Comparison of ENCODE assay signal across 16 cellular contexts in the genomic region with DNA sequence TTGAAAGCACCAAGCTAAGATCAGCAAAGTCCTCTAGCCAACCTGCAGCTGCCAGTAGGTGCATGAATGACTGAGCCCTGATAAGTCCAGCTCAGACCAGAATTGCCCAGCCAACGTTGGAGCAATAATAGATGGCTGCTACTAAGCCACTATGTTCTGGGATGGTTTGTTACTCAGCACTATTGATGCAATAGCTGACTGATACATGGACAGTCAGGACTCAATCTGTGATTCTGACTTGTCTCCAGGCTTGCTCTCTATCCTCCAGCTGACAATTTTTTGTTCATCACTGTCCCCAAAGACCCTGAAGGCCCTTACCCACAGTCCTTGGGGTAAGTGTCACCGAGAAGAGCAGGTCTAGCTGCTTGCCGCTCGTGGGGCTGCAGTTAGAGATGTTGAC. TPM values are rescaled to one million over a fixed set of nuclear protein-coding genes. Genes with fewer than 3 reads are reported as not detected.
DNase-seq lines count a peak whose midpoint lies in the region; FAIRE-seq and TF ChIP-seq lines count a peak whose summit lies in the region.
"Had no signal": no experiment of that assay in that cellular context is flagged by ENCODE, and none has a peak within 500 bp of the region (broad histone marks: within the 10 kb centered on the region; RNA-seq: fewer than 3 reads in every experiment).

No MANE protein-coding gene starts in this region.

- peaks cover 52% of the 10 kb centered on the region for H3K4me1 Mint-ChIP-seq in HFFc6 (ENCODE audit: low read depth)
- H3K4me1 Mint-ChIP-seq in CD8-positive, alpha-beta memory T cell, result no peaks in the 10 kb centered on the region
- peaks cover 10% of the 10 kb centered on the region for H3K4me1 Mint-ChIP-seq in activated T-helper 1 cell treated with anti-CD3 and anti-CD28 coated beads, Interleukin-12 subunit alpha, Interleukin-12 subunit beta, Interleukin-2, Interleukin-4 antibody, amounts not matched to agents 30 ng/mL and 10 ng/mL and 1 ng/mL, durations not matched to agents 14 hours and 24 hours and 36 hours (ENCODE audit: low read depth)

- H3K4me1 ChIP-seq in PC-9 (replicated peaks; ENCODE audit: insufficient read depth) (peaks cover 40% of the 10 kb centered on the region), uterus (peaks cover 3 to 6% of the 10 kb centered on the region in 2 donors)
- H3K4me1 ChIP-seq in CD8-positive, alpha-beta memory T cell (ENCODE audit: insufficient read depth, low read length), result no peaks in the 10 kb centered on the region
- H3K4me1 ChIP-seq: BE2C had no signal

- POLR2A ChIA-PET in PC-9 (lab: Charles Lee; ENCODE audit: unreplicated experiment), result interaction anchor here (0.6 kb wide), 1 partner anchor 816 kb away, joined by 4 read pairs; no protein-coding TSS in a partner anchor
- POLR2A ChIA-PET in CD8-positive, alpha-beta memory T cell (lab: Charles Lee), result no interaction called here

- BruUV-seq in PC-9 (replicated peaks; lab: Mats Ljungman, UMichigan), result no TSS peak

- no peak for TF ChIP-seq CTCF in HFFc6 (IDR thresholded peaks at IDR 0.05)
- TF ChIP-seq CTCF in PC-9 (conservative IDR thresholded peaks at IDR 0.05), result no peak
- TF ChIP-seq CTCF in bronchial epithelial cell (IDR thresholded peaks at IDR 0.05; ENCODE audit: insufficient read depth, low read length, severe bottlenecking), result no peak
- no peak for TF ChIP-seq CTCF in uterus (IDR thresholded peaks at IDR 0.05)

- CTCF ChIA-PET in PC-9 (lab: Charles Lee), result interaction anchor here (0.6 to 2.4 kb wide), 2 partner anchors 35 to 50 kb away, joined by 3 to 16 read pairs; no protein-coding TSS in a partner anchor
- CTCF ChIA-PET in CD8-positive, alpha-beta memory T cell (lab: Charles Lee), result no interaction called here

- no peak overlapping the region for H3K4me2 ChIP-seq in PC-9
- H3K4me2 ChIP-seq: A549 had no signal

- TF ChIP-seq POLR2A in uterus (IDR thresholded peaks at IDR 0.05), result no peak

- peak overlapping the region; percentile 95 for H3K27ac ChIP-seq in PC-9
- peak overlapping the region; percentile 84 to 89 for H3K27ac ChIP-seq in uterus
- no peak overlapping the region for H3K27ac ChIP-seq in CD8-positive, alpha-beta memory T cell (ENCODE audit: low read depth, low read length)
- H3K27ac ChIP-seq: C4-2B had no signal

- intact Hi-C loops in PC-9 (cut with micrococcal nuclease; ENCODE audit: unreplicated experiment), result loop anchor here (5.0 kb wide), 1 partner anchor 46 kb away; no protein-coding TSS in a partner anchor
- intact Hi-C loops in uterus (cut with DNase I; ENCODE audit: low total_unique reads), result no loop called here
- intact Hi-C loops in activated T-helper 1 cell treated with anti-CD3 and anti-CD28 coated beads, Interleukin-12 subunit alpha, Interleukin-12 subunit beta, Interleukin-2, Interleukin-4 antibody, amounts not matched to agents 30 ng/mL and 10 ng/mL and 1 ng/mL, durations not matched to agents 14 hours and 24 hours and 36 hours (cut with micrococcal nuclease), result no loop called here

- no peaks in the 10 kb centered on the region for H3K9me3 Mint-ChIP-seq in HFFc6
- peaks cover 0 to 3% (median 0%) of the 10 kb centered on the region in 5 donors for H3K9me3 Mint-ChIP-seq in CD8-positive, alpha-beta memory T cell
- peaks cover 6% of the 10 kb centered on the region for H3K9me3 Mint-ChIP-seq in activated T-helper 1 cell treated with anti-CD3 and anti-CD28 coated beads, Interleukin-12 subunit alpha, Interleukin-12 subunit beta, Interleukin-2, Interleukin-4 antibody, amounts not matched to agents 30 ng/mL and 10 ng/mL and 1 ng/mL, durations not matched to agents 14 hours and 24 hours and 36 hours
- H3K9me3 Mint-ChIP-seq: CD8-positive, alpha-beta T cell had no signal

- no peaks in the 10 kb centered on the region for H3K9me2 ChIP-seq in PC-9 (ENCODE audit: insufficient read depth)

- H3K4me3 ChIP-seq in PC-9, result no peak overlapping the region
- H3K4me3 ChIP-seq in bronchial epithelial cell (ENCODE audit: low read depth, low read length), result no peak overlapping the region
- no peak overlapping the region for H3K4me3 ChIP-seq in uterus
- H3K4me3 ChIP-seq in CD8-positive, alpha-beta memory T cell (ENCODE audit: low read length), result no peak overlapping the region
- H3K4me3 ChIP-seq: A549, HAP-1 had no signal

- H3K36me3 Mint-ChIP-seq in HFFc6 (ENCODE audit: low read depth), result peaks cover 11% of the 10 kb centered on the region
- H3K36me3 Mint-ChIP-seq in CD8-positive, alpha-beta memory T cell, result no peaks in the 10 kb centered on the region
- no peaks in the 10 kb centered on the region for H3K36me3 Mint-ChIP-seq in activated T-helper 1 cell treated with anti-CD3 and anti-CD28 coated beads, Interleukin-12 subunit alpha, Interleukin-12 subunit beta, Interleukin-2, Interleukin-4 antibody, amounts not matched to agents 30 ng/mL and 10 ng/mL and 1 ng/mL, durations not matched to agents 14 hours and 24 hours and 36 hours (ENCODE audit: low read depth)
- H3K36me3 Mint-ChIP-seq: CD8-positive, alpha-beta T cell had no signal

- peaks cover 62% of the 10 kb centered on the region for H3K36me3 ChIP-seq in PC-9 (ENCODE audit: low read depth)
- peaks cover 44% of the 10 kb centered on the region for H3K36me3 ChIP-seq in bronchial epithelial cell (ENCODE audit: control insufficient read depth, insufficient read depth, low read length)
- no peaks in the 10 kb centered on the region for H3K36me3 ChIP-seq in uterus
- no peaks in the 10 kb centered on the region for H3K36me3 ChIP-seq in CD8-positive, alpha-beta memory T cell (ENCODE audit: insufficient read depth, low read length)
- H3K36me3 ChIP-seq: BE2C, HAP-1 had no signal

- H3K27me3 ChIP-seq in PC-9 (ENCODE audit: insufficient read depth, low read depth) (no peaks in the 10 kb centered on the region), bronchial epithelial cell (ENCODE audit: control insufficient read depth, insufficient read depth, low read length) (no peaks in the 10 kb centered on the region), uterus (no peaks in the 10 kb centered on the region)
- peaks cover under 1% of the 10 kb centered on the region for H3K27me3 ChIP-seq in CD8-positive, alpha-beta memory T cell (ENCODE audit: insufficient read depth, low read length, poor library complexity, severe bottlenecking)
- H3K27me3 ChIP-seq: BE2C had no signal

- no peaks in the 10 kb centered on the region for H4K20me1 ChIP-seq in PC-9 (ENCODE audit: insufficient read depth)

- H3K9me3 ChIP-seq in PC-9 (ENCODE audit: insufficient read depth, low read depth) (no peaks in the 10 kb centered on the region), uterus (no peaks in the 10 kb centered on the region)
- H3K9me3 ChIP-seq in CD8-positive, alpha-beta memory T cell (ENCODE audit: low read length), result no peaks in the 10 kb centered on the region
- H3K9me3 ChIP-seq: A549, BE2C, Caco-2, HAP-1 had no signal

- DNase-seq in HFFc6, result no peak
- no peak for DNase-seq in PC-9
- DNase-seq in bronchial epithelial cell (ENCODE audit: low read depth), result no peak
- DNase-seq in uterus, result no peak
- no peak for DNase-seq in CD8-positive, alpha-beta memory T cell
- DNase-seq in GDM1 (lab: John Stamatoyannopoulos, UW), result no peak
- DNase-seq in activated T-helper 1 cell treated with anti-CD3 and anti-CD28 coated beads, Interleukin-12 subunit alpha, Interleukin-12 subunit beta, Interleukin-2, Interleukin-4 antibody, amounts not matched to agents 30 ng/mL and 10 ng/mL and 1 ng/mL, durations not matched to agents 14 hours and 24 hours and 36 hours (ENCODE audit: low spot score), result no peak
- DNase-seq: BE2C; Caco-2; CD8-positive, alpha-beta T cell; DND-41; GF-D8 had no signal

- peaks cover 2% of the 10 kb centered on the region; the same call in 1 of the 2 replicates for H3K27me3 Mint-ChIP-seq in HFFc6 (ENCODE audit: insufficient read depth)
- H3K27me3 Mint-ChIP-seq in CD8-positive, alpha-beta memory T cell, result peaks cover 22 to 25% of the 10 kb centered on the region in 2 donors
- peaks cover 31% of the 10 kb centered on the region for H3K27me3 Mint-ChIP-seq in activated T-helper 1 cell treated with anti-CD3 and anti-CD28 coated beads, Interleukin-12 subunit alpha, Interleukin-12 subunit beta, Interleukin-2, Interleukin-4 antibody, amounts not matched to agents 30 ng/mL and 10 ng/mL and 1 ng/mL, durations not matched to agents 14 hours and 24 hours and 36 hours (ENCODE audit: insufficient read depth)

- peaks cover 58% of the 10 kb centered on the region for H3F3A ChIP-seq in PC-9 (ENCODE audit: insufficient read depth, low read depth)

- H2AFZ ChIP-seq in PC-9, result no peak overlapping the region

- H3K4me3 Mint-ChIP-seq in HFFc6, result no peak overlapping the region
- no peak overlapping the region for H3K4me3 Mint-ChIP-seq in CD8-positive, alpha-beta memory T cell
- no peak overlapping the region for H3K4me3 Mint-ChIP-seq in activated T-helper 1 cell treated with anti-CD3 and anti-CD28 coated beads, Interleukin-12 subunit alpha, Interleukin-12 subunit beta, Interleukin-2, Interleukin-4 antibody, amounts not matched to agents 30 ng/mL and 10 ng/mL and 1 ng/mL, durations not matched to agents 14 hours and 24 hours and 36 hours
- H3K4me3 Mint-ChIP-seq: CD8-positive, alpha-beta T cell had no signal

- peaks cover 38% of the 10 kb centered on the region for H3K79me2 ChIP-seq in PC-9 (ENCODE audit: low read depth)

- peak; percentile 47 for FAIRE-seq in bronchial epithelial cell (lab: Jason Lieb, UNC)
- FAIRE-seq: A549, H1 had no signal

- peak overlapping the region; percentile 16; the same call in 1 of the 2 replicates for H3K27ac Mint-ChIP-seq in HFFc6
- no peak overlapping the region for H3K27ac Mint-ChIP-seq in CD8-positive, alpha-beta memory T cell
- no peak overlapping the region for H3K27ac Mint-ChIP-seq in activated T-helper 1 cell treated with anti-CD3 and anti-CD28 coated beads, Interleukin-12 subunit alpha, Interleukin-12 subunit beta, Interleukin-2, Interleukin-4 antibody, amounts not matched to agents 30 ng/mL and 10 ng/mL and 1 ng/mL, durations not matched to agents 14 hours and 24 hours and 36 hours
- H3K27ac Mint-ChIP-seq: CD8-positive, alpha-beta T cell had no signal

RNA-seq across cellular contexts. Expression of a gene that starts 55.3 kb away (rescaled TPM):
- 1 to 10 TPM in 4 of 6 experiments, under 1 TPM in 2; 0.78 to 2.1 (median 1.7) TPM for total RNA-seq in HFFc6 (2021; fragmentation: NEBNext Ultra II Directional; extraction: Animal tissue kit (Norgen Biotek cat#: 25700))
- total RNA-seq in PC-9 (2021) (75.7 and 85.0 TPM in 2 replicates), bronchial epithelial cell (41.3 and 64.9 TPM in 2 replicates), uterus (10 to 100 TPM in 1 of 4 donors, 1 to 10 TPM in 3; 1.8 to 14.2 (median 4.0) TPM)
- total RNA-seq in CD8-positive, alpha-beta memory T cell, result under 1 TPM; 0.71 to 0.96 TPM
- polyA plus RNA-seq in CD8-positive, alpha-beta memory T cell, result not detected
- total RNA-seq in activated T-helper 1 cell treated with anti-CD3 and anti-CD28 coated beads, Interleukin-12 subunit alpha, Interleukin-12 subunit beta, Interleukin-2, Interleukin-4 antibody, amounts not matched to agents 30 ng/mL and 10 ng/mL and 1 ng/mL, durations not matched to agents 14 hours and 24 hours and 36 hours, result 0.98 and 1.2 TPM in 2 replicates
- total RNA-seq: CD8-positive, alpha-beta T cell had no signal
